ENCODE assay signal across 1 cellular context in genomic region chr2:160812830-160813505, GRCh38.
TF ChIP-seq lines count a peak whose summit lies in the region.

No MANE protein-coding gene starts in this region.

TF ChIP-seq in H1, 55 proteins besides CTCF, POLR2A, EP300 and RAD21 (continued from another document):
- no peak for TF ChIP-seq CHD7 (IDR thresholded peaks at IDR 0.05; ENCODE audit: insufficient replicate concordance, low read length)
- TF ChIP-seq POLR2AphosphoS5 (IDR thresholded peaks at IDR 0.05; ENCODE audit: low read depth, low read length): no peak
- no peak for TF ChIP-seq EZH2 (IDR thresholded peaks at IDR 0.05; ENCODE audit: low read depth, low read length, severe bottlenecking)
- no peak for TF ChIP-seq BRCA1 (IDR thresholded peaks at IDR 0.05; ENCODE audit: low read depth, low read length)
- TF ChIP-seq TCF12 (IDR thresholded peaks at IDR 0.05; ENCODE audit: low read depth, low read length): no peak
- no peak for TF ChIP-seq YY1 (IDR thresholded peaks at IDR 0.05; ENCODE audit: low read depth, low read length)
- no peak for TF ChIP-seq RBBP5 (IDR thresholded peaks at IDR 0.05; ENCODE audit: borderline replicate concordance, low read depth, low read length)
- no peak for TF ChIP-seq SUZ12 (IDR thresholded peaks at IDR 0.05; ENCODE audit: low read length)
